32 cellular contexts compared by ENCODE assay signal in genomic region chr17:35738519-35739133, GRCh38. TPM values are rescaled to one million over a fixed set of nuclear protein-coding genes. Genes with fewer than 3 reads are reported as not detected.
"Had no signal": no experiment of that assay in that cellular context is flagged by ENCODE, and none has a peak within 500 bp of the region (broad histone marks: within the 10 kb centered on the region; RNA-seq: fewer than 3 reads in every experiment).

No MANE protein-coding gene starts in this region.

- ATAC-seq: Right ventricle myocardium inferior had no signal

- H3K9me3 ChIP-seq: ascending aorta had no signal

- DNase-seq: activated CD4-positive, alpha-beta memory T cell treated with anti-CD3 and anti-CD28 coated beads, Interleukin-2, amount 10 ng/mL, durations not matched to agents 7 days and 5 days; activated CD4-positive, alpha-beta T cell treated with anti-CD3 and anti-CD28 coated beads for 1 hour; activated CD4-positive, alpha-beta T cell treated with anti-CD3 and anti-CD28 coated beads for 48 hours; activated CD4-positive, CD25-positive, alpha-beta regulatory T cell; activated gamma-delta T cell; activated naive CD4-positive, alpha-beta T cell treated with Interleukin-2 at 50 U/mL for 16 hours; activated naive CD8-positive, alpha-beta T cell treated with anti-CD3 and anti-CD28 coated beads, Interleukin-2, amount 10 ng/mL, durations not matched to agents 7 days and 5 days; activated T-cell treated with anti-CD3 and anti-CD28 coated beads, Interleukin-2, amount 50 U/mL, for 24 hours; amygdala; MM.1S; MV-4-11; NCI-H1092; NCI-H1436 treated with DMSO at 0.1 percent for 48 hours; NCI-H1694 treated with DMSO at 0.1 percent for 48 hours; NCI-H2029; NCI-H345; NCI-H524 treated with DMSO at 0.1 percent for 48 hours; PC-9; SIG-M5; SW 1271; T-helper 1 cell; T1000; WERI-Rb-1 had no signal

- H3K36me3 ChIP-seq: ascending aorta, WERI-Rb-1 had no signal

- FAIRE-seq: RCC 7860 had no signal

- H3K27ac ChIP-seq: ascending aorta, cardiac muscle cell, PC-9, RWPE1, WERI-Rb-1 had no signal

- H3K4me3 ChIP-seq: ascending aorta, cardiac muscle cell, PC-9 had no signal

RNA-seq across cellular contexts. Expression of gene GAS2L2, which starts 14.4 kb away (rescaled TPM):
- total RNA-seq: activated CD4-positive, alpha-beta memory T cell treated with anti-CD3 and anti-CD28 coated beads, Interleukin-2, amount 10 ng/mL, durations not matched to agents 7 days and 5 days; activated T-helper 2 cell treated with anti-CD3 and anti-CD28 coated beads, Interferon-gamma antibody, Interleukin-2, Interleukin-4, amounts not matched to agents 10 μg/mL and 5 μg/mL and 100 μg/mL, durations not matched to agents 14 hours and 24 hours and 36 hours; ascending aorta; cardiac muscle cell; LHCN-M2; NCI-H460; PC-9; T-helper 2 cell treated with Interferon-gamma antibody and Interleukin-4, amounts not matched to agents 100 ng/mL and 5 ng/mL, for 36 hours had no signal

RNA-seq across cellular contexts. Expression of gene C17orf50, which starts 22.1 kb away (rescaled TPM):
- total RNA-seq: activated CD4-positive, alpha-beta memory T cell treated with anti-CD3 and anti-CD28 coated beads, Interleukin-2, amount 10 ng/mL, durations not matched to agents 7 days and 5 days; activated naive CD8-positive, alpha-beta T cell treated with anti-CD3 and anti-CD28 coated beads, Interleukin-2, amount 10 ng/mL, durations not matched to agents 7 days and 5 days; activated T-helper 2 cell treated with anti-CD3 and anti-CD28 coated beads, Interferon-gamma antibody, Interleukin-2, Interleukin-4, amounts not matched to agents 10 μg/mL and 5 μg/mL and 100 μg/mL, durations not matched to agents 14 hours and 24 hours and 36 hours; ascending aorta; LHCN-M2; NCI-H460; PC-9; Right ventricle myocardium inferior; T-helper 2 cell treated with Interferon-gamma antibody and Interleukin-4, amounts not matched to agents 100 ng/mL and 5 ng/mL, for 36 hours had no signal

RNA-seq across cellular contexts. Expression of gene MMP28, which starts 56.8 kb away (rescaled TPM):
- total RNA-seq: activated CD4-positive, alpha-beta memory T cell treated with anti-CD3 and anti-CD28 coated beads, Interleukin-2, amount 10 ng/mL, durations not matched to agents 7 days and 5 days; activated T-helper 2 cell treated with anti-CD3 and anti-CD28 coated beads, Interferon-gamma antibody, Interleukin-2, Interleukin-4, amounts not matched to agents 10 μg/mL and 5 μg/mL and 100 μg/mL, durations not matched to agents 14 hours and 24 hours and 36 hours; cardiac muscle cell; LHCN-M2; T-helper 2 cell treated with Interferon-gamma antibody and Interleukin-4, amounts not matched to agents 100 ng/mL and 5 ng/mL, for 36 hours had no signal
